Comparison of ENCODE assay signal across 25 cellular contexts in the genomic region with DNA sequence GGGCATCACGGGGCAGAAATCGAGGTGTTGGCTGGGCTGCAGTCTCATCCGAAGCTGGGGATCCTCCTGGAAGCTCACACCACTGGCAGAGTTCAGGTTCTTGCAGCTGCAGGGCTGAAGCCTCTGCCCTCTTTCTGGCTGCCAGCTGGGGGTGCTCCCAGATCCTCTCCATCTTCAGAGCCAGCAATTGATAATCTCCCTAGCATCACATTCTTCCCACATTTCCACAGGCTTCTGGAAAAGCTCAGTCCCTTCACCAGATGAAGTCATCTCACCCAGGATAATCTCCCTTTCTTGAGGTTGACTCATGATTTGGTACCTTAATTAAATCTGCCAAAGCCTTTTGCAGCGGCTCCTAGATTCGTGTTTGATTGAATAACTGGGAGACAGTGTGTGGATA. TPM values are rescaled to one million over a fixed set of nuclear protein-coding genes. Genes with fewer than 3 reads are reported as not detected.
DNase-seq lines count a peak whose midpoint lies in the region; ATAC-seq, FAIRE-seq and TF ChIP-seq lines count a peak whose summit lies in the region.
"Had no signal": no experiment of that assay in that cellular context is flagged by ENCODE, and none has a peak within 500 bp of the region (broad histone marks: within the 10 kb centered on the region; RNA-seq: fewer than 3 reads in every experiment).

No MANE protein-coding gene starts in this region.

- no peak overlapping the region for H2BK5ac ChIP-seq in IMR-90 (ENCODE audit: low read depth, low read length, poor library complexity, severe bottlenecking)

- TF ChIP-seq CTCF in IMR-90 (conservative IDR thresholded peaks at IDR 0.05; ENCODE audit: low read depth, low read length): no peak
- TF ChIP-seq CTCF in endothelial cell of umbilical vein (IDR thresholded peaks at IDR 0.05; ENCODE audit: extremely low read depth in 1 of 2, insufficient read depth in 1 of 2, low read depth in 1 of 2, low read length in 2 of 2): no peak
- no peak for TF ChIP-seq CTCF in osteoblast (IDR thresholded peaks at IDR 0.05; ENCODE audit: extremely low read depth, low read depth, low read length)
- no peak for TF ChIP-seq CTCF in spleen (IDR thresholded peaks at IDR 0.05 in 8 of 11, conservative IDR thresholded peaks at IDR 0.05 in 3 of 11)
- TF ChIP-seq CTCF in stomach (IDR thresholded peaks at IDR 0.05): no peak

- peak; percentile 39 for DNase-seq in AG08395 (ENCODE audit: low spot score)
- peak; percentile 33 for DNase-seq in IMR-90
- DNase-seq in endothelial cell of umbilical vein (ENCODE audit: low read depth, low spot score): no peak
- DNase-seq in osteoblast (ENCODE audit: insufficient read length, low spot score, missing footprints): no peak
- DNase-seq in NK-92 (lab: John Stamatoyannopoulos, UW; ENCODE audit: unreplicated experiment): no peak
- no peak for DNase-seq in spleen
- no peak for DNase-seq in stomach
- DNase-seq: activated B cell treated with CpG ODN at 0.5 μM for 24 hours; activated CD8-positive, alpha-beta T cell treated with anti-CD3 and anti-CD28 coated beads for 36 hours; activated naive CD4-positive, alpha-beta T cell treated with anti-CD3 and anti-CD28 coated beads for 36 hours; activated T-cell treated with anti-CD3 and anti-CD28 coated beads, Interleukin-2, amount 50 U/mL, for 1 hour; CD4-positive, alpha-beta T cell; GF-D8; GOT3; KBM-7; NCI-H2171 treated with DMSO at 0.1 percent for 48 hours; NCI-H748 treated with DMSO at 0.1 percent for 48 hours; retina; SIG-M5; stimulated activated CD4-positive, alpha-beta T cell treated with anti-CD3 and anti-CD28 coated beads, Interleukin-15, amount 100 ng/mL, for 24 hours; testis had no signal

- H3K18ac ChIP-seq in IMR-90 (ENCODE audit: low read depth, low read length): peak overlapping the region; percentile 56; the same call in 1 of the 2 replicates

- POLR2A ChIA-PET in IMR-90 (lab: Charles Lee; ENCODE audit: unreplicated experiment): no interaction called here
- POLR2A ChIA-PET in endothelial cell of umbilical vein (lab: Charles Lee): no interaction called here

- no peak overlapping the region for H2BK15ac ChIP-seq in IMR-90 (ENCODE audit: low read depth, low read length)

- H3K9ac ChIP-seq in IMR-90 (ENCODE audit: low read depth, low read length) (no peak overlapping the region), endothelial cell of umbilical vein (replicated peaks; ENCODE audit: extremely low read depth, insufficient read depth, low read length) (no peak overlapping the region)

- no peak overlapping the region for H3K23ac ChIP-seq in IMR-90 (ENCODE audit: low read depth, low read length)

- BruUV-seq in IMR-90 (replicated peaks; lab: Mats Ljungman, UMichigan): no TSS peak
- no TSS peak for BruUV-seq in endothelial cell of umbilical vein (replicated peaks; lab: Mats Ljungman, UMichigan)

- H3K4ac ChIP-seq in IMR-90 (ENCODE audit: low read depth, low read length): peak overlapping the region; percentile 25

- H3K79me2 ChIP-seq in endothelial cell of umbilical vein (ENCODE audit: control insufficient read depth, insufficient read depth, low read length): peaks cover 90% of the 10 kb centered on the region
- H3K79me2 ChIP-seq in osteoblast (ENCODE audit: insufficient read depth, low read length): peaks cover 96% of the 10 kb centered on the region

- H3K4me2 ChIP-seq in IMR-90 (ENCODE audit: low read depth, low read length): no peak overlapping the region
- no peak overlapping the region for H3K4me2 ChIP-seq in endothelial cell of umbilical vein (ENCODE audit: insufficient read depth, low read length)
- H3K4me2 ChIP-seq in osteoblast (ENCODE audit: insufficient read depth, low read length): peak overlapping the region; percentile 3

- H2AFZ ChIP-seq in IMR-90 (replicated peaks; ENCODE audit: low read length, poor library complexity): no peak overlapping the region
- H2AFZ ChIP-seq in endothelial cell of umbilical vein (ENCODE audit: low read depth, low read length): no peak overlapping the region
- no peak overlapping the region for H2AFZ ChIP-seq in osteoblast (ENCODE audit: low read length)

- H3K79me1 ChIP-seq in IMR-90 (ENCODE audit: low read depth in 1 of 2, low read length in 2 of 2): peaks cover 38 to 54% of the 10 kb centered on the region in 2 experiments

- H4K20me1 ChIP-seq in IMR-90 (ENCODE audit: insufficient read depth, low read length) (no peaks in the 10 kb centered on the region), endothelial cell of umbilical vein (replicated peaks; ENCODE audit: control insufficient read depth, extremely low read depth, insufficient read depth, low read length) (no peaks in the 10 kb centered on the region), osteoblast (ENCODE audit: insufficient read depth, low read length) (no peaks in the 10 kb centered on the region)

- H3K9me1 ChIP-seq in IMR-90 (ENCODE audit: insufficient read depth, low read length) (peaks cover 12% of the 10 kb centered on the region), endothelial cell of umbilical vein (replicated peaks; ENCODE audit: control insufficient read depth, extremely low read depth, insufficient read depth, low read length) (no peaks in the 10 kb centered on the region)

- no peak overlapping the region for H2AK9ac ChIP-seq in IMR-90 (replicated peaks; ENCODE audit: low read depth, low read length, poor library complexity)

- peak overlapping the region; percentile 41 for H4K91ac ChIP-seq in IMR-90 (ENCODE audit: insufficient read depth, low read depth, low read length)

- H3K14ac ChIP-seq in IMR-90 (replicated peaks; ENCODE audit: low read depth, low read length): peak overlapping the region; percentile 45; the same call in 1 of the 2 replicates

- no peak for FAIRE-seq in endothelial cell of umbilical vein (lab: Jason Lieb, UNC)
- FAIRE-seq: GM12878 had no signal

- no peak for TF ChIP-seq RAD21 in IMR-90 (IDR thresholded peaks at IDR 0.05; ENCODE audit: low read length)

- H3K56ac ChIP-seq in IMR-90 (ENCODE audit: extremely low read depth, insufficient read depth, low read length): no peak overlapping the region

- TF ChIP-seq POLR2A in IMR-90 (IDR thresholded peaks at IDR 0.05; ENCODE audit: low read depth, low read length) (no peak), endothelial cell of umbilical vein (IDR thresholded peaks at IDR 0.05; ENCODE audit: low read depth, low read length) (no peak), spleen (IDR thresholded peaks at IDR 0.05) (no peak), stomach (IDR thresholded peaks at IDR 0.05) (no peak)

- intact Hi-C loops in IMR-90 (cut with micrococcal nuclease): no loop called here
- intact Hi-C loops in endothelial cell of umbilical vein (cut with micrococcal nuclease): no loop called here
- intact Hi-C loops in spleen (cut with DNase I; ENCODE audit: low total_unique reads): no loop called here
- intact Hi-C loops in stomach (cut with DNase I; ENCODE audit: low total_unique reads): no loop called here

- ATAC-seq in IMR-90 (ENCODE audit: low read depth) (no peak), GM19467 (IDR thresholded peaks at IDR 0.05; ENCODE audit: unreplicated experiment) (no peak)
- ATAC-seq: activated CD8-positive, alpha-beta T cell treated with anti-CD3 and anti-CD28 coated beads for 36 hours; esophagus mucosa; GM12878 had no signal

- H3K27ac ChIP-seq in IMR-90 (ENCODE audit: insufficient read depth, low read length): no peak overlapping the region
- H3K27ac ChIP-seq in endothelial cell of umbilical vein (ENCODE audit: insufficient read depth, low read depth, low read length): peak overlapping the region; percentile 6
- H3K27ac ChIP-seq in osteoblast (ENCODE audit: low read depth, low read length): peak overlapping the region; percentile 84
- peak overlapping the region in 2 of 8 donors; percentile 10 to 16 for H3K27ac ChIP-seq in spleen
- H3K27ac ChIP-seq in stomach: peak overlapping the region in 2 of 5 donors; percentile 6 to 17
- H3K27ac ChIP-seq: testis had no signal

- WGBS in IMR-90 (ENCODE audit: extremely low coverage in 2 of 2, insufficient read length in 1 of 2), 2 experiments: 90% methylated on average over 2 of the region's 5 CpGs; no CpG with 5 or more reads in 1 of the 2 experiments
- 75 to 94% (median 87%) methylated on average over 5 of the region's 5 CpGs for WGBS in spleen, 5 donors
- WGBS in stomach, 5 donors: 75 to 92% (median 89%) methylated on average over 5 of the region's 5 CpGs

- CTCF ChIA-PET in IMR-90 (lab: Yijun Ruan, JAX): interaction anchor here (0.6 kb wide), 1 partner anchor 776 kb away, joined by 6 read pairs; no protein-coding TSS in a partner anchor
- CTCF ChIA-PET in endothelial cell of umbilical vein (lab: Charles Lee): interaction anchor here (0.8 to 1.9 kb wide), 4 partner anchors 8 to 86 kb away, joined by 3 to 6 read pairs (median 4); no protein-coding TSS in a partner anchor

- H2BK120ac ChIP-seq in IMR-90 (ENCODE audit: low read depth, low read length): no peak overlapping the region

- dilution Hi-C loops in IMR-90 (cut with HindIII; ENCODE audit: low sequenced_read_pairs, unreplicated experiment) (no loop called here), endothelial cell of umbilical vein (cut with MboI; ENCODE audit: extremely low pct_ligation_motif_present, low sequenced_read_pairs) (no loop called here)

- H3K27me3 ChIP-seq in IMR-90 (ENCODE audit: control insufficient read depth, insufficient read depth, low read length) (no peaks in the 10 kb centered on the region), endothelial cell of umbilical vein (ENCODE audit: control insufficient read depth in 2 of 2, insufficient read depth in 2 of 2, low read length in 2 of 2) (no peaks in the 10 kb centered on the region), osteoblast (ENCODE audit: insufficient read depth, low read length) (no peaks in the 10 kb centered on the region), spleen (replicated peaks in 1 of 7) (no peaks in the 10 kb centered on the region), stomach (no peaks in the 10 kb centered on the region)
- H3K27me3 ChIP-seq: testis had no signal

- no peak overlapping the region for H2BK20ac ChIP-seq in IMR-90 (ENCODE audit: low read depth, low read length)

- H3K4me1 ChIP-seq in IMR-90 (ENCODE audit: control insufficient read depth, insufficient read depth, low read length) (peaks cover 16% of the 10 kb centered on the region), endothelial cell of umbilical vein (ENCODE audit: control insufficient read depth, extremely low read depth, insufficient read depth, low read length) (peaks cover 34% of the 10 kb centered on the region), osteoblast (ENCODE audit: insufficient read depth, low read length) (peaks cover 41% of the 10 kb centered on the region), spleen (peaks cover 0 to 24% (median 10%) of the 10 kb centered on the region in 6 donors), stomach (peaks cover 1 to 33% (median 15%) of the 10 kb centered on the region in 4 donors)

- peak overlapping the region; percentile 48; the same call in 1 of the 2 replicates for H4K5ac ChIP-seq in IMR-90 (ENCODE audit: low read depth, low read length)

- H3K4me3 ChIP-seq in IMR-90 (ENCODE audit: insufficient read depth, low read depth, low read length): no peak overlapping the region
- H3K4me3 ChIP-seq in endothelial cell of umbilical vein (replicated peaks in 1 of 3; ENCODE audit: insufficient read depth in 1 of 3, low read depth in 1 of 3, low read length in 3 of 3): no peak overlapping the region
- H3K4me3 ChIP-seq in osteoblast (ENCODE audit: insufficient read depth, low read length): no peak overlapping the region
- no peak overlapping the region for H3K4me3 ChIP-seq in spleen
- H3K4me3 ChIP-seq in stomach: no peak overlapping the region
- H3K4me3 ChIP-seq: GM12878, testis had no signal

- H3K9me3 ChIP-seq in IMR-90 (ENCODE audit: control insufficient read depth, insufficient read depth, low read length): no peaks in the 10 kb centered on the region
- no peaks in the 10 kb centered on the region for H3K9me3 ChIP-seq in endothelial cell of umbilical vein (replicated peaks; ENCODE audit: control insufficient read depth, insufficient read depth, low read length)
- H3K9me3 ChIP-seq in osteoblast (ENCODE audit: low read depth, low read length): no peaks in the 10 kb centered on the region
- H3K9me3 ChIP-seq in spleen: no peaks in the 10 kb centered on the region
- H3K9me3 ChIP-seq in stomach: no peaks in the 10 kb centered on the region
- H3K9me3 ChIP-seq: testis had no signal

- H3K36me3 ChIP-seq in IMR-90 (ENCODE audit: control insufficient read depth, insufficient read depth, low read length) (peaks cover 2% of the 10 kb centered on the region; the same call in 1 of the 2 replicates), endothelial cell of umbilical vein (ENCODE audit: control insufficient read depth in 2 of 2, extremely low read depth in 1 of 2, insufficient read depth in 2 of 2, low read length in 2 of 2) (peaks cover 4 to 9% of the 10 kb centered on the region in 2 experiments), osteoblast (ENCODE audit: insufficient read depth, low read length) (peaks cover 38% of the 10 kb centered on the region), spleen (peaks cover 0 to 14% (median 0%) of the 10 kb centered on the region in 6 donors), stomach (no peaks in the 10 kb centered on the region)

- 0 out of 4 replicates have a peak overlapping the region, but pooled peaks of 1 of the 2 experiments have one; percentile 27 for H4K8ac ChIP-seq in IMR-90 (ENCODE audit: low read depth in 2 of 2, low read length in 2 of 2)

- no peak overlapping the region for H2AK5ac ChIP-seq in IMR-90 (ENCODE audit: low read depth, low read length)

- no peak for TF ChIP-seq EP300 in stomach (IDR thresholded peaks at IDR 0.05)

- in situ Hi-C loops in IMR-90 (cut with MboI; ENCODE audit: low sequenced_read_pairs): no loop called here

RNA-seq across cellular contexts. Expression of a gene that starts 55.2 kb away (rescaled TPM):
- total RNA-seq in IMR-90 (2012; rRNA removed): 191 and 227 TPM in 2 replicates
- 87.5 and 108 TPM in 2 replicates for polyA plus RNA-seq in IMR-90 (2012; rRNA removed)
- polyA plus RNA-seq in IMR-90 (2012; cell fraction: cytosol; rRNA removed): 35.8 and 44.6 TPM in 2 replicates
- 31.3 and 126 TPM in 2 replicates for polyA plus RNA-seq in IMR-90 (2012; cell fraction: nucleus; rRNA removed; ENCODE audit: low replicate concordance)
- 245 and 306 TPM in 2 replicates for total RNA-seq in endothelial cell of umbilical vein
- 104 and 122 TPM in 2 replicates for polyA plus RNA-seq in endothelial cell of umbilical vein
- 102 and 113 TPM in 2 replicates for polyA plus RNA-seq in endothelial cell of umbilical vein (2011; cell fraction: cytosol; rRNA removed)
- polyA plus RNA-seq in endothelial cell of umbilical vein (2011; cell fraction: nucleus; rRNA removed): 172 and 240 TPM in 2 replicates
- 254 and 260 TPM in 2 replicates for polyA plus RNA-seq in endothelial cell of umbilical vein (2012)
- 288 and 312 TPM in 2 replicates for polyA minus RNA-seq in endothelial cell of umbilical vein
- 21.4 TPM for polyA minus RNA-seq in endothelial cell of umbilical vein (2011; cell fraction: cytosol; rRNA and poly(A)+ RNA removed)
- 288 and 311 TPM in 2 replicates for polyA minus RNA-seq in endothelial cell of umbilical vein (2011; cell fraction: nucleus; rRNA and poly(A)+ RNA removed)
- total RNA-seq in osteoblast: 173 and 200 TPM in 2 replicates
- 100 to 1,000 TPM in 6 of 7 donors, 10 to 100 TPM in 1; 96.8 to 202 (median 145) TPM for total RNA-seq in spleen
- polyA plus RNA-seq in spleen: 1 to 10 TPM; 4.8 to 8.7 (median 7.3) TPM
- total RNA-seq in stomach: 10 to 100 TPM in 4 of 5 donors, 1 to 10 TPM in 1; 7.2 to 94.7 (median 21.0) TPM
- polyA plus RNA-seq in stomach: 1 to 10 TPM; 4.6 to 6.1 (median 5.3) TPM
- total RNA-seq: activated B cell treated with CpG ODN at 0.5 μM for 24 hours, OCI-LY7 had no signal

Comparison
In these comparisons a context has a peak if more than half of its experiments do, and no peak if none do; other contexts are left out.
1. DNase-seq: peak in AG08395 (single experiment) and IMR-90 (single experiment); none in endothelial cell of umbilical vein (single experiment), osteoblast (single experiment), NK-92 (single experiment), spleen (single experiment) and stomach (single experiment).